8 cellular contexts compared by ENCODE assay signal in the genomic region with DNA sequence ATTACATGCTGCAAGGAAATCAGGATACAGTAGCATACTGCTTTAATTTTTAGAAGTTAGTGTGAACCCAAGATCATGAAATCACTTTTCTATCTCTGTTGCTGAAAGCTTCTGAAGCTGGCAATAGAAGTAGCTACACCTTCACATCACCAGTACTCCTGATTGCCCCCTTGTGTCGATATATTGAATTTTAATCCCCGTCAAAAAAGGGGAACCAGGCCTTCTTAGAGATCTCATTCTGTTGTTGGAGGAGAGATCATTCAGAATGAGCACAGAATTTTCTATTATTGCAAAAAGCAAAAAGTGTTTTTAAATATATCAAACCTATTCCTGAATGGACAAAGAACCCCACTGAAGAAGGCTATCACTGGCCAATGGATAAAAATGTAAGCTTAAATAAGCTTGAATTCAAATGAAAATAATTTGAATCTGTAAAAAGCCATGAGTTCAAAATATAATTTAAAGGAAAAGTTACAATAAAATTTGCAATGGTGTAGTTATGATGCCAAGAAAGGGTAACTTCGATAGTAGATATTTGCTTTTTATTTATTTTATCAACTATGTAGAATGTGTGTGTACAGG. TPM values are rescaled to one million over a fixed set of nuclear protein-coding genes. Genes with fewer than 3 reads are reported as not detected.
DNase-seq lines count a peak whose midpoint lies in the region; ATAC-seq and TF ChIP-seq lines count a peak whose summit lies in the region.

No MANE protein-coding gene starts in this region.

- no peaks in the 10 kb centered on the region for H3K4me1 Mint-ChIP-seq in MCF 10A (ENCODE audit: insufficient read depth, unreplicated experiment)

- H3K4ac ChIP-seq in mesendoderm (ENCODE audit: low read depth, low read length): no peak overlapping the region

- intact Hi-C loops in MCF 10A (cut with micrococcal nuclease) (loop anchor here (1.0 kb wide), 1 partner anchor 289 kb away; no protein-coding TSS in a partner anchor), breast epithelium (cut with DNase I; ENCODE audit: low total_unique reads) (no loop called here), posterior vena cava (cut with DNase I) (no loop called here), left lung (cut with DNase I) (no loop called here)

- H3K9me3 Mint-ChIP-seq in MCF 10A (ENCODE audit: unreplicated experiment): no peaks in the 10 kb centered on the region

- H3K4me1 ChIP-seq in breast epithelium (no peaks in the 10 kb centered on the region), mesendoderm (ENCODE audit: control insufficient read depth, low read depth, low read length) (no peaks in the 10 kb centered on the region), left lung (no peaks in the 10 kb centered on the region)

- H3K4me3 Mint-ChIP-seq in MCF 10A (ENCODE audit: unreplicated experiment): no peak overlapping the region

- no peaks in the 10 kb centered on the region for H3K79me1 ChIP-seq in mesendoderm (ENCODE audit: low read length)

- TF ChIP-seq POLR2A in breast epithelium (IDR thresholded peaks at IDR 0.05) (no peak), NB4 (IDR thresholded peaks at IDR 0.05; ENCODE audit: extremely low read depth, insufficient read length) (no peak)

- no peak overlapping the region for H2BK15ac ChIP-seq in mesendoderm (replicated peaks; ENCODE audit: low read depth)

- H3K18ac ChIP-seq in mesendoderm (ENCODE audit: low read length): no peak overlapping the region

- H3K4me2 ChIP-seq in mesendoderm (ENCODE audit: low read length): no peak overlapping the region

- ATAC-seq in HG02610 (IDR thresholded peaks at IDR 0.05; ENCODE audit: unreplicated experiment) (peak; percentile 91), left lung (no peak)

- no peak overlapping the region for H4K8ac ChIP-seq in mesendoderm (ENCODE audit: low read depth, low read length)

- H3K36me3 ChIP-seq in breast epithelium (no peaks in the 10 kb centered on the region), WERI-Rb-1 (no peaks in the 10 kb centered on the region), mesendoderm (ENCODE audit: control insufficient read depth, insufficient read depth, low read length) (no peaks in the 10 kb centered on the region), left lung (no peaks in the 10 kb centered on the region)

- POLR2A ChIA-PET in MCF 10A (lab: Yijun Ruan, JAX): no interaction called here

- CTCF ChIA-PET in MCF 10A (lab: Yijun Ruan, JAX): interaction anchor here (0.5 to 1.6 kb wide), 8 partner anchors 10 to 477 kb away, joined by 3 to 4 read pairs (median 4); no protein-coding TSS in a partner anchor

- H3K9me3 ChIP-seq in breast epithelium (no peaks in the 10 kb centered on the region), WERI-Rb-1 (ENCODE audit: severe bottlenecking) (no peaks in the 10 kb centered on the region), left lung (no peaks in the 10 kb centered on the region)

- H3K27me3 ChIP-seq in breast epithelium: no peaks in the 10 kb centered on the region
- H3K27me3 ChIP-seq in WERI-Rb-1 (ENCODE audit: insufficient read depth, low read depth, severe bottlenecking): no peaks in the 10 kb centered on the region
- H3K27me3 ChIP-seq in mesendoderm (ENCODE audit: insufficient read depth, low read length, poor library complexity): no peaks in the 10 kb centered on the region
- H3K27me3 ChIP-seq in left lung: no peaks in the 10 kb centered on the region

- H3K56ac ChIP-seq in mesendoderm (ENCODE audit: low read length): no peak overlapping the region

- H2BK120ac ChIP-seq in mesendoderm (ENCODE audit: low read depth, low read length): no peak overlapping the region

- no peak overlapping the region for H3K27ac Mint-ChIP-seq in MCF 10A (ENCODE audit: low read depth, unreplicated experiment)

- peaks cover 27% of the 10 kb centered on the region for H3K27me3 Mint-ChIP-seq in MCF 10A (ENCODE audit: insufficient read depth, unreplicated experiment)

- no peak overlapping the region for H3K9ac ChIP-seq in mesendoderm (ENCODE audit: low read length)

- H3K4me3 ChIP-seq in breast epithelium (no peak overlapping the region), NB4 (ENCODE audit: low read depth, low read length) (no peak overlapping the region), WERI-Rb-1 (ENCODE audit: low read depth, low read length) (no peak overlapping the region), mesendoderm (ENCODE audit: low read length) (no peak overlapping the region), left lung (no peak overlapping the region)

- no CpG with 5 or more reads among the region's 3 CpGs for WGBS in mesendoderm (ENCODE audit: extremely low coverage, insufficient coverage, low lambda C conversion rate)

- no peak overlapping the region for H4K5ac ChIP-seq in mesendoderm (ENCODE audit: low read length)

- H2AK5ac ChIP-seq in mesendoderm (ENCODE audit: low read length): no peak overlapping the region

- DNase-seq in MCF 10A (ENCODE audit: unreplicated experiment) (peak; percentile 51), breast epithelium (ENCODE audit: low spot score in 2 of 2) (no peak), NB4 (ENCODE audit: low read depth) (peak; percentile 70), WERI-Rb-1 (peak; percentile 17), mesendoderm (peak; percentile 71), posterior vena cava (ENCODE audit: low spot score) (no peak), left lung (no peak)

- H3K36me3 Mint-ChIP-seq in MCF 10A (ENCODE audit: insufficient read depth, unreplicated experiment): no peaks in the 10 kb centered on the region

- no peak overlapping the region for H3K27ac ChIP-seq in breast epithelium
- H3K27ac ChIP-seq in WERI-Rb-1: no peak overlapping the region
- no peak overlapping the region for H3K27ac ChIP-seq in mesendoderm (ENCODE audit: low read depth, low read length)
- H3K27ac ChIP-seq in left lung: no peak overlapping the region

- H3K23ac ChIP-seq in mesendoderm (ENCODE audit: low read length): no peak overlapping the region

- H2BK5ac ChIP-seq in mesendoderm (ENCODE audit: low read length): no peak overlapping the region

- BruUV-seq in MCF 10A (replicated peaks; lab: Mats Ljungman, UMichigan): no TSS peak

- H3K79me2 ChIP-seq in mesendoderm (ENCODE audit: control insufficient read depth, insufficient read depth, low read length): no peaks in the 10 kb centered on the region

- TF ChIP-seq CTCF in MCF 10A (IDR thresholded peaks at IDR 0.05; ENCODE audit: unreplicated experiment) (peak; percentile 36), breast epithelium (IDR thresholded peaks at IDR 0.05) (peak in 1 of 3 donors; percentile 34), NB4 (IDR thresholded peaks at IDR 0.05; ENCODE audit: low read depth, low read length) (peak; percentile 61), WERI-Rb-1 (IDR thresholded peaks at IDR 0.05; ENCODE audit: low read depth, low read length) (peak; percentile 37; the same call in 1 of the 2 replicates), left lung (IDR thresholded peaks at IDR 0.05) (peak in 1 of 2 donors; percentile 15)

RNA-seq across cellular contexts. Expression of a gene that starts 39.7 kb away (rescaled TPM):
- total RNA-seq in MCF 10A (2022) (not detected in 2 replicates), breast epithelium (not detected), posterior vena cava (not detected), left lung (not detected)
- not detected for polyA plus RNA-seq in mesendoderm (2013, experiment 1 of 2)
- polyA plus RNA-seq in mesendoderm (2013, experiment 2 of 2): not detected

Comparison
In these comparisons a context has a peak if more than half of its experiments do, and no peak if none do; other contexts are left out.
1. DNase-seq: peak in MCF 10A (single experiment), NB4 (single experiment), WERI-Rb-1 (single experiment) and mesendoderm (single experiment); none in breast epithelium (0 of 2), posterior vena cava (single experiment) and left lung (0 of 2).